9 cellular contexts compared by ENCODE assay signal in genomic region chr4:173121044-173121685, GRCh38. TPM values are rescaled to one million over a fixed set of nuclear protein-coding genes. Genes with fewer than 3 reads are reported as not detected.
DNase-seq lines count a peak whose midpoint lies in the region; ATAC-seq and TF ChIP-seq lines count a peak whose summit lies in the region.
"Had no signal": no experiment of that assay in that cellular context is flagged by ENCODE, and none has a peak within 500 bp of the region (broad histone marks: within the 10 kb centered on the region; RNA-seq: fewer than 3 reads in every experiment).

No MANE protein-coding gene starts in this region.

- H3K36me3 ChIP-seq in HUES48 (ENCODE audit: control insufficient read depth, insufficient read depth, low read length) (no peaks in the 10 kb centered on the region), mammary epithelial cell (ENCODE audit: insufficient read depth, low read length) (no peaks in the 10 kb centered on the region)

- peak overlapping the region; percentile 57 for H3K4me2 ChIP-seq in mammary epithelial cell (ENCODE audit: insufficient read depth, low read depth, low read length)

- no peaks in the 10 kb centered on the region for H4K20me1 ChIP-seq in mammary epithelial cell (ENCODE audit: insufficient read depth, low read length)

- no peak for TF ChIP-seq CTCF in mammary epithelial cell (conservative IDR thresholded peaks at IDR 0.05 in 1 of 2, IDR thresholded peaks at IDR 0.05 in 1 of 2; ENCODE audit: extremely low read depth in 1 of 2, insufficient read depth in 1 of 2, low read depth in 1 of 2, low read length in 2 of 2)

- in situ Hi-C loops in mammary epithelial cell (cut with MboI; ENCODE audit: low sequenced_read_pairs in 2 of 2): no loop called here

- BruUV-seq in mammary epithelial cell (replicated peaks; lab: Mats Ljungman, UMichigan): no TSS peak

- H3K79me2 ChIP-seq in mammary epithelial cell (ENCODE audit: insufficient read depth, low read length): no peaks in the 10 kb centered on the region

- dilution Hi-C loops in mammary epithelial cell (cut with HindIII; ENCODE audit: low sequenced_read_pairs): no loop called here

- peak; percentile 38 for DNase-seq in DMS 273 (lab: John Stamatoyannopoulos, UW; ENCODE audit: unreplicated experiment)
- DNase-seq in DMS 273 treated with DMSO at 0.1 percent for 48 hours (lab: John Stamatoyannopoulos, UW): no peak
- DNase-seq in mammary epithelial cell: peak; percentile 39
- DNase-seq in sciatic nerve (ENCODE audit: low spot score): no peak
- DNase-seq in stimulated activated CD4-positive, alpha-beta T cell treated with anti-CD3 and anti-CD28 coated beads, Interleukin-4, amount 100 ng/mL, for 4 hours: no peak
- no peak for DNase-seq in DMS79 (lab: John Stamatoyannopoulos, UW)

- H2AFZ ChIP-seq in mammary epithelial cell (ENCODE audit: low read depth, low read length): peak overlapping the region; percentile 76

- WGBS in mammary epithelial cell (ENCODE audit: low coverage, missing lambda C conversion rate): 16% methylated on average over 4 of the region's 4 CpGs

- H3K27ac ChIP-seq in HUES48 (ENCODE audit: low read depth, low read length) (peak overlapping the region; percentile 29), mammary epithelial cell (ENCODE audit: insufficient read depth, low read depth, low read length) (no peak overlapping the region)
- H3K27ac ChIP-seq: 22Rv1 had no signal

- H3K4me1 ChIP-seq in HUES48 (ENCODE audit: control insufficient read depth, insufficient read depth, low read length) (0 out of 2 replicates have a peak, but pooled peaks cover 6% of the 10 kb centered on the region), mammary epithelial cell (ENCODE audit: insufficient read depth, low read length) (peaks cover 24% of the 10 kb centered on the region)

- intact Hi-C loops in mammary epithelial cell (cut with micrococcal nuclease): no loop called here
- intact Hi-C loops in sciatic nerve (cut with DNase I): no loop called here

- H3K4me3 ChIP-seq in HUES48 (ENCODE audit: low read depth, low read length): no peak overlapping the region
- H3K4me3 ChIP-seq in mammary epithelial cell (replicated peaks in 1 of 3; ENCODE audit: insufficient read depth in 1 of 3, low read depth in 2 of 3, low read length in 3 of 3): no peak overlapping the region

- no peaks in the 10 kb centered on the region for H3K9me3 ChIP-seq in HUES48 (ENCODE audit: control insufficient read depth, insufficient read depth, low read length)
- H3K9me3 ChIP-seq in mammary epithelial cell (replicated peaks; ENCODE audit: insufficient read depth, low read length): no peaks in the 10 kb centered on the region

- no peak overlapping the region for H3K9ac ChIP-seq in HUES48 (ENCODE audit: low read depth, low read length)
- no peak overlapping the region for H3K9ac ChIP-seq in mammary epithelial cell (ENCODE audit: insufficient read depth, low read length)

- ATAC-seq in GM21723 (IDR thresholded peaks at IDR 0.05; ENCODE audit: unreplicated experiment): peak; percentile 94
- peak; percentile 73 for ATAC-seq in sciatic nerve

- CTCF ChIA-PET in mammary epithelial cell (lab: Charles Lee; ENCODE audit: low non-redundant PET): interaction anchor here (0.6 kb wide), 1 partner anchor 367 kb away, joined by 3 read pairs; no protein-coding TSS in a partner anchor

- H3K27me3 ChIP-seq in HUES48 (ENCODE audit: control insufficient read depth, insufficient read depth, low read length) (no peaks in the 10 kb centered on the region), mammary epithelial cell (ENCODE audit: insufficient read depth, low read length) (no peaks in the 10 kb centered on the region)

RNA-seq across cellular contexts. Expression of gene GALNT7, which starts 47.4 kb away (rescaled TPM):
- total RNA-seq in mammary epithelial cell: 10 to 100 TPM; 13.5 to 17.0 TPM
- polyA plus RNA-seq in mammary epithelial cell: 11.1 TPM
- polyA minus RNA-seq in mammary epithelial cell: 29.6 TPM
- 18.2 TPM for total RNA-seq in sciatic nerve

Comparison
In these comparisons a context has a peak if more than half of its experiments do, and no peak if none do; other contexts are left out.
1. DNase-seq: peak in DMS 273 (single experiment) and mammary epithelial cell (single experiment); none in DMS 273 treated with DMSO at 0.1 percent for 48 hours (single experiment), sciatic nerve (single experiment), stimulated activated CD4-positive, alpha-beta T cell treated with anti-CD3 and anti-CD28 coated beads, Interleukin-4, amount 100 ng/mL, for 4 hours (0 of 2) and DMS79 (single experiment).